Comparison of ENCODE assay signal across 10 cellular contexts in the genomic region with DNA sequence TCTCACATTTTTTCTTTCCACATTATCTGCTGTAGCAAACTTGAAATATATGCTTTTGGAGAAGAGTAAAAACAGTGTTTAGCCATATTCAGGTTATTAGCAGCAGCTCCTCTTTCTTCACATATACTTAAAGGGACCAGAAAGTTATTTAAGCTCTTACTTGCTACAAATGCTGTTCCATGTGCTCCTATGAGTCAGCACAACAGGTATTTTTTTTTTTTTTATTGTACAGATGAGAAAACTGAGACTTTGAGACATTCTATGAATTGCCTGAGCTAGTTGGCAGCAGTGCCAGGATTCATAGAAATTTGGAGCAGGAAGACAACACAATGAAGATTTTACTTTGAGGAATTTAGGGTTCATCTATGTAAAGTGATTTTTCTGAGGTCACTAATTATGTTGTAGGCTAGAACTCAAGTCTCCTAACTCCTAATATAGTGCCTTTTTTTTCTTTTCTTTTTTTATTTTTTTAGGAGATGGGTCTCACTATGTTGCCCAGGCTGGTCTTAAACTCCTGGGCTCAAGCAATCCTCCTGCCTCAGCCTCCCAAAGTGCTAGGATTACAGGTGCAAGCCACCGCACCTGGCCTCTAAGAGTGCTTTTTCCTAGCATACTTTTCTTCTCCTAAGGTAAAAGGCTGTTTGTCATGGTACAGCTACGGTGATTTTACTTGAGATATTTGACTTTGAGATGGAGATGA. TPM values are rescaled to one million over a fixed set of nuclear protein-coding genes. Genes with fewer than 3 reads are reported as not detected.
DNase-seq lines count a peak whose midpoint lies in the region; ATAC-seq and TF ChIP-seq lines count a peak whose summit lies in the region.
"Had no signal": no experiment of that assay in that cellular context is flagged by ENCODE, and none has a peak within 500 bp of the region (broad histone marks: within the 10 kb centered on the region; RNA-seq: fewer than 3 reads in every experiment).

No MANE protein-coding gene starts in this region.

- no peaks in the 10 kb centered on the region for H3K9me3 ChIP-seq in osteoblast (ENCODE audit: low read depth, low read length)
- H3K9me3 ChIP-seq: esophagus squamous epithelium, neutrophil had no signal

- no peak for ATAC-seq in left colon

- H3K4me3 ChIP-seq in choroid plexus epithelial cell (ENCODE audit: low read depth, low read length) (no peak overlapping the region), osteoblast (ENCODE audit: insufficient read depth, low read length) (no peak overlapping the region)
- H3K4me3 ChIP-seq: esophagus squamous epithelium had no signal

- peaks cover 50% of the 10 kb centered on the region for H4K20me1 ChIP-seq in osteoblast (ENCODE audit: insufficient read depth, low read length)

- H3K4me2 ChIP-seq in osteoblast (ENCODE audit: insufficient read depth, low read length), result no peak overlapping the region

- H3K27ac ChIP-seq in osteoblast (ENCODE audit: low read depth, low read length), result peak overlapping the region; percentile 50
- H3K27ac ChIP-seq: neutrophil had no signal

- H3K4me1 ChIP-seq in osteoblast (ENCODE audit: insufficient read depth, low read length), result peaks cover 34% of the 10 kb centered on the region

- no peaks in the 10 kb centered on the region for H3K27me3 ChIP-seq in osteoblast (ENCODE audit: insufficient read depth, low read length)
- H3K27me3 ChIP-seq: esophagus squamous epithelium, neutrophil had no signal

- H2AFZ ChIP-seq in osteoblast (ENCODE audit: low read length), result no peak overlapping the region

- H3K36me3 ChIP-seq in osteoblast (ENCODE audit: insufficient read depth, low read length), result peaks cover 18% of the 10 kb centered on the region

- H3K79me2 ChIP-seq in osteoblast (ENCODE audit: insufficient read depth, low read length), result peaks cover 94% of the 10 kb centered on the region

- DNase-seq in EH (ENCODE audit: low read depth) (peak; percentile 51), NCI-H226 (peak; percentile 23), choroid plexus epithelial cell (ENCODE audit: low read depth) (peak; percentile 55), osteoblast (ENCODE audit: insufficient read length, low spot score, missing footprints) (no peak), hepatic stellate cell (ENCODE audit: low spot score) (no peak), head of caudate nucleus (no peak), cortex of kidney (lab: John Stamatoyannopoulos, UW) (no peak), left colon (no peak)
- DNase-seq: esophagus squamous epithelium had no signal

- intact Hi-C loops in head of caudate nucleus (cut with DNase I) (no loop called here), left colon (cut with DNase I, micrococcal nuclease) (loop anchor here in 1 of 2 donors (5.0 kb wide), 1 partner anchor 59 kb away; a partner anchor contains a TSS)

- TF ChIP-seq CTCF in choroid plexus epithelial cell (conservative IDR thresholded peaks at IDR 0.05; ENCODE audit: low read depth, low read length) (no peak), osteoblast (IDR thresholded peaks at IDR 0.05; ENCODE audit: extremely low read depth, low read depth, low read length) (no peak)

RNA-seq across cellular contexts. Expression of a gene that starts 23.6 kb away (rescaled TPM):
- 103 and 106 TPM in 2 replicates for total RNA-seq in osteoblast
- total RNA-seq in left colon, result 100 to 1,000 TPM in 1 of 2 donors, 10 to 100 TPM in 1; 78.6 to 102 TPM

RNA-seq across cellular contexts. Expression of a gene that starts 58.1 kb away (rescaled TPM):
- total RNA-seq in osteoblast (42.1 and 42.7 TPM in 2 replicates), left colon (10 to 100 TPM; 28.6 to 47.2 TPM)

Comparison
In these comparisons a context has a peak if more than half of its experiments do, and no peak if none do; other contexts are left out.
1. DNase-seq: peak in EH (single experiment), NCI-H226 (single experiment) and choroid plexus epithelial cell (single experiment); none in osteoblast (single experiment), hepatic stellate cell (single experiment), head of caudate nucleus (0 of 42), cortex of kidney (single experiment) and left colon (0 of 2).